32 cellular contexts compared by ENCODE assay signal in genomic region chr20:33316343-33316742, GRCh38. TPM values are rescaled to one million over a fixed set of nuclear protein-coding genes. Genes with fewer than 3 reads are reported as not detected.
"Had no signal": no experiment of that assay in that cellular context is flagged by ENCODE, and none has a peak within 500 bp of the region (broad histone marks: within the 10 kb centered on the region; RNA-seq: fewer than 3 reads in every experiment).

No MANE protein-coding gene starts in this region.

- H3K4me1 ChIP-seq: stomach, suprapubic skin, testis, thyroid gland, tibial artery, tibial nerve, transverse colon, upper lobe of left lung, upper lobe of right lung, uterus, vagina had no signal

- H3K4me1 Mint-ChIP-seq: stimulated activated effector memory CD8-positive, alpha-beta T cell treated with anti-CD3 and anti-CD28 coated beads, Interleukin-12 subunit alpha, Interleukin-12 subunit beta, amount 100 ng/mL, for 72 hours; stimulated activated memory B cell treated with anti-CD40 and anti-IgM and Interleukin-4, amounts not matched to agents 10 μg/mL and 1 μg/mL and 100 μg/mL, for 72 hours; stimulated activated naive B cell treated with anti-CD40 and anti-IgM and Interleukin-4, amounts not matched to agents 10 μg/mL and 1 μg/mL and 100 μg/mL, for 72 hours; stimulated activated naive CD8-positive, alpha-beta T cell treated with anti-CD3 and anti-CD28 coated beads, Interleukin-15, amount 100 ng/mL, for 72 hours had no signal

- H3K27me3 Mint-ChIP-seq: stimulated activated naive CD8-positive, alpha-beta T cell treated with anti-CD3 and anti-CD28 coated beads, Interleukin-15, Interleukin-2, amounts not matched to agents 100 ng/mL and 50 ng/mL, for 24 hours had no signal

- H3K4me3 ChIP-seq: stomach, suprapubic skin, testis, thoracic aorta, thyroid gland, tibial artery, tibial nerve, transverse colon, upper lobe of left lung, upper lobe of right lung, uterus, vagina had no signal

- DNase-seq: stimulated activated CD4-positive, alpha-beta T cell treated with anti-CD3 and anti-CD28 coated beads, Interleukin-2, amount 100 ng/mL, for 48 hours; stimulated activated CD4-positive, alpha-beta T cell treated with anti-CD3 and anti-CD28 coated beads, Interleukin-4, amount 100 ng/mL, for 1 hour; stimulated activated CD4-positive, alpha-beta T cell treated with anti-CD3 and anti-CD28 coated beads, Interleukin-4, amount 100 ng/mL, for 24 hours; stimulated activated CD4-positive, alpha-beta T cell treated with anti-CD3 and anti-CD28 coated beads, Interleukin-4, amount 100 ng/mL, for 4 hours; stimulated activated CD8-positive, alpha-beta memory T cell treated with anti-CD3 and anti-CD28 coated beads, Interleukin-4, amount 100 ng/mL, for 48 hours; stimulated activated naive B cell treated with anti-CD40 and anti-IgM and Interleukin-4, amounts not matched to agents 10 μg/mL and 1 μg/mL and 100 μg/mL, for 72 hours; stimulated activated naive CD4-positive, alpha-beta T cell; stimulated activated naive CD4-positive, alpha-beta T cell treated with Interleukin-2 at 50 U/mL for 16 hours; stimulated activated naive CD8-positive, alpha-beta T cell treated with anti-CD3 and anti-CD28 coated beads, Interleukin-15, amount 100 ng/mL, for 72 hours; stimulated activated naive CD8-positive, alpha-beta T cell treated with anti-CD3 and anti-CD28 coated beads, Interleukin-15, Interleukin-2, amounts not matched to agents 100 U/mL and 50 U/mL, for 24 hours; stomach; substantia nigra; testis; thyroid gland; tibial artery; transverse colon; trophoblast cell; upper lobe of left lung; upper lobe of right lung; uterus had no signal

- H3K9me3 Mint-ChIP-seq: stimulated activated effector memory CD8-positive, alpha-beta T cell treated with anti-CD3 and anti-CD28 coated beads, Interleukin-12 subunit alpha, Interleukin-12 subunit beta, amount 100 ng/mL, for 72 hours; stimulated activated memory B cell treated with anti-CD40 and anti-IgM and Interleukin-4, amounts not matched to agents 10 μg/mL and 1 μg/mL and 100 μg/mL, for 72 hours; stimulated activated naive B cell treated with anti-CD40 and anti-IgM and Interleukin-4, amounts not matched to agents 10 μg/mL and 1 μg/mL and 100 μg/mL, for 72 hours; stimulated activated naive CD8-positive, alpha-beta T cell treated with anti-CD3 and anti-CD28 coated beads, Interleukin-15, amount 100 ng/mL, for 72 hours; stimulated activated naive CD8-positive, alpha-beta T cell treated with anti-CD3 and anti-CD28 coated beads, Interleukin-15, Interleukin-2, amounts not matched to agents 100 ng/mL and 50 ng/mL, for 24 hours; type B pancreatic cell had no signal

- H3K9me3 ChIP-seq: stomach, suprapubic skin, testis, thoracic aorta, thyroid gland, tibial artery, tibial nerve, transverse colon, upper lobe of left lung, upper lobe of right lung, uterus, vagina had no signal

- FAIRE-seq: urothelium cell line had no signal

- ATAC-seq: stimulated activated memory B cell treated with anti-CD40 and anti-IgM and Interleukin-4, amounts not matched to agents 10 μg/mL and 1 μg/mL and 100 μg/mL, for 72 hours; stimulated activated naive B cell treated with anti-CD40 and anti-IgM and Interleukin-4, amounts not matched to agents 10 μg/mL and 1 μg/mL and 100 μg/mL, for 72 hours; stimulated activated naive CD8-positive, alpha-beta T cell treated with anti-CD3 and anti-CD28 coated beads, Interleukin-15, amount 100 ng/mL, for 72 hours; stimulated activated naive CD8-positive, alpha-beta T cell treated with anti-CD3 and anti-CD28 coated beads, Interleukin-15, Interleukin-2, amounts not matched to agents 100 U/mL and 50 U/mL, for 24 hours; upper lobe of right lung had no signal

- H3K36me3 ChIP-seq: stomach, suprapubic skin, thoracic aorta, thyroid gland, tibial artery, tibial nerve, transverse colon, upper lobe of left lung, upper lobe of right lung, uterus, vagina had no signal

- H3K27ac Mint-ChIP-seq: stimulated activated memory B cell treated with anti-CD40 and anti-IgM and Interleukin-4, amounts not matched to agents 10 μg/mL and 1 μg/mL and 100 μg/mL, for 72 hours; stimulated activated naive B cell treated with anti-CD40 and anti-IgM and Interleukin-4, amounts not matched to agents 10 μg/mL and 1 μg/mL and 100 μg/mL, for 72 hours; stimulated activated naive CD8-positive, alpha-beta T cell treated with anti-CD3 and anti-CD28 coated beads, Interleukin-15, amount 100 ng/mL, for 72 hours; stimulated activated naive CD8-positive, alpha-beta T cell treated with anti-CD3 and anti-CD28 coated beads, Interleukin-15, Interleukin-2, amounts not matched to agents 100 ng/mL and 50 ng/mL, for 24 hours; type B pancreatic cell had no signal

- H3K36me3 Mint-ChIP-seq: stimulated activated effector memory CD8-positive, alpha-beta T cell treated with anti-CD3 and anti-CD28 coated beads, Interleukin-12 subunit alpha, Interleukin-12 subunit beta, amount 100 ng/mL, for 72 hours; stimulated activated memory B cell treated with anti-CD40 and anti-IgM and Interleukin-4, amounts not matched to agents 10 μg/mL and 1 μg/mL and 100 μg/mL, for 72 hours; stimulated activated naive B cell treated with anti-CD40 and anti-IgM and Interleukin-4, amounts not matched to agents 10 μg/mL and 1 μg/mL and 100 μg/mL, for 72 hours; type B pancreatic cell had no signal

- H3K27ac ChIP-seq: stomach, suprapubic skin, testis, thoracic aorta, thyroid gland, tibial artery, tibial nerve, transverse colon, upper lobe of left lung, upper lobe of right lung, uterus, vagina had no signal

- H3K4me3 Mint-ChIP-seq: stimulated activated effector memory CD8-positive, alpha-beta T cell treated with anti-CD3 and anti-CD28 coated beads, Interleukin-12 subunit alpha, Interleukin-12 subunit beta, amount 100 ng/mL, for 72 hours; stimulated activated memory B cell treated with anti-CD40 and anti-IgM and Interleukin-4, amounts not matched to agents 10 μg/mL and 1 μg/mL and 100 μg/mL, for 72 hours; stimulated activated naive B cell treated with anti-CD40 and anti-IgM and Interleukin-4, amounts not matched to agents 10 μg/mL and 1 μg/mL and 100 μg/mL, for 72 hours; stimulated activated naive CD8-positive, alpha-beta T cell treated with anti-CD3 and anti-CD28 coated beads, Interleukin-15, amount 100 ng/mL, for 72 hours; stimulated activated naive CD8-positive, alpha-beta T cell treated with anti-CD3 and anti-CD28 coated beads, Interleukin-15, Interleukin-2, amounts not matched to agents 100 ng/mL and 50 ng/mL, for 24 hours; type B pancreatic cell had no signal

- H3K27me3 ChIP-seq: testis, thyroid gland, upper lobe of left lung, upper lobe of right lung, uterus, vagina had no signal

RNA-seq across cellular contexts. Expression of gene BPIFB1, which starts 33.3 kb away (rescaled TPM):
- total RNA-seq: subcutaneous adipose tissue, suprapubic skin, temporal lobe, thoracic aorta, thyroid gland, tibial nerve, transverse colon, urinary bladder, vagina had no signal
- polyA plus RNA-seq: urinary bladder had no signal
